Comparison of ENCODE assay signal across 8 cellular contexts in genomic region chr17:46818319-46818928, GRCh38. TPM values are rescaled to one million over a fixed set of nuclear protein-coding genes. Genes with fewer than 3 reads are reported as not detected.
DNase-seq lines count a peak whose midpoint lies in the region; ATAC-seq lines count a peak whose summit lies in the region.

A gene with protein sequence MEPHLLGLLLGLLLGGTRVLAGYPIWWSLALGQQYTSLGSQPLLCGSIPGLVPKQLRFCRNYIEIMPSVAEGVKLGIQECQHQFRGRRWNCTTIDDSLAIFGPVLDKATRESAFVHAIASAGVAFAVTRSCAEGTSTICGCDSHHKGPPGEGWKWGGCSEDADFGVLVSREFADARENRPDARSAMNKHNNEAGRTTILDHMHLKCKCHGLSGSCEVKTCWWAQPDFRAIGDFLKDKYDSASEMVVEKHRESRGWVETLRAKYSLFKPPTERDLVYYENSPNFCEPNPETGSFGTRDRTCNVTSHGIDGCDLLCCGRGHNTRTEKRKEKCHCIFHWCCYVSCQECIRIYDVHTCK (minus strand): TSS chr17:46818692. CDS start chr17:46818597, 95 bp downstream.

- H3K27ac Mint-ChIP-seq in activated naive CD4-positive, alpha-beta T cell treated with anti-CD3 and anti-CD28 coated beads for 36 hours: no peak within 1 kb of the TSS

- H3K27me3 Mint-ChIP-seq in activated naive CD4-positive, alpha-beta T cell treated with anti-CD3 and anti-CD28 coated beads for 36 hours (ENCODE audit: low read depth): peaks cover 67% of the 10 kb centered on the region

- no peaks in the 10 kb centered on the region for H3K9me3 Mint-ChIP-seq in activated naive CD4-positive, alpha-beta T cell treated with anti-CD3 and anti-CD28 coated beads for 36 hours

- no peaks in the 10 kb centered on the region for H3K36me3 Mint-ChIP-seq in activated naive CD4-positive, alpha-beta T cell treated with anti-CD3 and anti-CD28 coated beads for 36 hours (ENCODE audit: low read depth)

- intact Hi-C loops in activated naive CD4-positive, alpha-beta T cell treated with anti-CD3 and anti-CD28 coated beads for 36 hours (cut with micrococcal nuclease): no loop called here

- peak within 1 kb of the TSS; percentile 67 for H3K4me3 Mint-ChIP-seq in activated naive CD4-positive, alpha-beta T cell treated with anti-CD3 and anti-CD28 coated beads for 36 hours

- peak; percentile 32 for DNase-seq in EL
- DNase-seq in NCI-H774 (lab: John Stamatoyannopoulos, UW): peak; percentile 13
- peak; percentile 78 for DNase-seq in activated naive CD4-positive, alpha-beta T cell treated with anti-CD3 and anti-CD28 coated beads for 36 hours
- peak; percentile 94 for DNase-seq in iPS-NIHi7 (ENCODE audit: extremely low spot score)
- DNase-seq in stimulated activated CD4-positive, alpha-beta T cell treated with anti-CD3 and anti-CD28 coated beads, TNF-alpha, amount 100 ng/mL, for 4 hours (ENCODE audit: low read depth in 3 of 3): peak; percentile 26 to 38 (median 32)
- DNase-seq in inferior parietal cortex (ENCODE audit: extremely low spot score): no peak
- DNase-seq in pons (ENCODE audit: low spot score): no peak

- peaks cover 14% of the 10 kb centered on the region for H3K4me1 Mint-ChIP-seq in activated naive CD4-positive, alpha-beta T cell treated with anti-CD3 and anti-CD28 coated beads for 36 hours (ENCODE audit: low read depth)

- no peak for ATAC-seq in GM18511 (IDR thresholded peaks at IDR 0.05; ENCODE audit: unreplicated experiment)

- CTCF ChIA-PET in activated naive CD4-positive, alpha-beta T cell treated with anti-CD3 and anti-CD28 coated beads for 36 hours (lab: Charles Lee): no interaction called here

RNA-seq across cellular contexts. Expression of the gene that starts here (rescaled TPM):
- total RNA-seq in activated naive CD4-positive, alpha-beta T cell treated with anti-CD3 and anti-CD28 coated beads for 36 hours: not detected

Comparison
In these comparisons a context has a peak if more than half of its experiments do, and no peak if none do; other contexts are left out.
1. Peak in DNase-seq in activated naive CD4-positive, alpha-beta T cell treated with anti-CD3 and anti-CD28 coated beads for 36 hours; RNA of the gene not detected or under 1 TPM.
2. DNase-seq: peak in EL (single experiment), NCI-H774 (single experiment), iPS-NIHi7 (single experiment) and stimulated activated CD4-positive, alpha-beta T cell treated with anti-CD3 and anti-CD28 coated beads, TNF-alpha, amount 100 ng/mL, for 4 hours (3 of 3); none in inferior parietal cortex (single experiment) and pons (single experiment).